In the genomic region with DNA sequence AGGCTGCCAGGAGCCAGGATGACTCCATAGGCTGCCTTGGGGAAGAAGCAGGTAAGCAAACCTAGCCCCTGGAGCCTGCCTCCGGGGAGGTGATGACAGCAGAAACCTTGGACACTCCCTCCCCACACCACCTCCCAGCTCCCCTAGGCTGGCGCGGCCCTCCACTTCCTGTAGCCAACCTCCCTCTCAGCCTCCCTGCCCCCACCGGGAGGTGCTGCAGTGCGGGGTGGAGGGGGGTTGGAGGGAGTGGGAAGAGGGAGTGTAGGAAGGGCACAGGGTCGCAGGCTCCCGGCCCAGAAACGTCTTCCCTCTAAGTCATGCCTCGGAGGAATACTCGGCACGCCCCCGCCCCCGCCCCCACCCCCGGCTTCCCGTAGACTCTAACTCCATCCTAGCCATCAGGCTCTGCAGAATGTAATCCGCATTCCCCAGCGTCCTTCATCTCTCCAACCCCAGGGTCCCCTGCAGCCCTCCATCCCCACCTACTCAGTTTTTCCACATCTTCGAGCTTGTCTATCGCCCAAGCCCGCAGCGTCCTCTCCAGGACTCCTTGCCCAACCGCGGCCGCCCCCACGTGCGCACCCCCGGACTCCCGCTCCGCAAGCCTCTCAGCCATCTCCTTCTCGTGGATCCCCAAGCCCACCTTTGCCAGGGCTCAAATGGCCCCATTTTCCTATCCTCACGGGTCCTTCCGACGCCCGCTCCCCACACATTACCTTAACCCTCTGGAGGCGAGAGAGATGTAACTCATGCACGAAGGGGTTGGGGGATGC, we compare ENCODE assay signal across 7 cellular contexts. TPM values are rescaled to one million over a fixed set of nuclear protein-coding genes. Genes with fewer than 3 reads are reported as not detected.
DNase-seq lines count a peak whose midpoint lies in the region; ATAC-seq, FAIRE-seq and TF ChIP-seq lines count a peak whose summit lies in the region.

No MANE protein-coding gene starts in this region.

- H3K36me3 ChIP-seq in right atrium auricular region = no peaks in the 10 kb centered on the region

- peak overlapping the region; percentile 68 to 84 for H3K4me3 ChIP-seq in right atrium auricular region

- no peak for TF ChIP-seq CTCF in right atrium auricular region (IDR thresholded peaks at IDR 0.05)

- FAIRE-seq in GM12892 (lab: Jason Lieb, UNC) = peak; percentile 85

- H3K9me3 ChIP-seq in right atrium auricular region = no peaks in the 10 kb centered on the region

- TF ChIP-seq POLR2A in GM12892 (IDR thresholded peaks at IDR 0.05; ENCODE audit: low read depth, low read length) = no peak

- intact Hi-C loops in posterior vena cava (cut with DNase I) = loop anchor here in 1 of 2 donors (10.0 kb wide), 1 partner anchor 122 kb away; no protein-coding TSS in a partner anchor

- peak overlapping the region; percentile 72 for H3K27ac ChIP-seq in angular gyrus (ENCODE audit: low read depth, low read length)
- H3K27ac ChIP-seq in right atrium auricular region = peak overlapping the region; percentile 97

- H3K27me3 ChIP-seq in right atrium auricular region = no peaks in the 10 kb centered on the region

- DNase-seq in GM12892 (ENCODE audit: insufficient read length) = no peak
- peak; percentile 69 for DNase-seq in LoVo (ENCODE audit: low spot score)
- peak; percentile 29 for DNase-seq in SKM-1 (lab: John Stamatoyannopoulos, UW; ENCODE audit: unreplicated experiment)
- no peak for DNase-seq in right atrium auricular region (ENCODE audit: low spot score)
- peak; percentile 85 for DNase-seq in posterior vena cava (ENCODE audit: low spot score)

- H3K4me1 ChIP-seq in right atrium auricular region = peaks cover 0 to 29% of the 10 kb centered on the region in 2 donors

- no peak for ATAC-seq in HG03342 (IDR thresholded peaks at IDR 0.05; ENCODE audit: unreplicated experiment)

RNA-seq across cellular contexts. Expression of gene LPCAT4, which starts 0.5 kb away (rescaled TPM):
- polyA plus RNA-seq in GM12892 (2012; ENCODE audit: missing spikeins) = 33.3 TPM
- total RNA-seq in right atrium auricular region (10 to 100 TPM in 1 of 2 donors, 1 to 10 TPM in 1; 9.2 to 17.5 TPM), posterior vena cava (10 to 100 TPM; 26.7 to 35.4 TPM)

RNA-seq across cellular contexts. Expression of gene NUTM1, which starts 23.3 kb away (rescaled TPM):
- polyA plus RNA-seq in GM12892 (2012; ENCODE audit: missing spikeins) = not detected
- total RNA-seq in right atrium auricular region = not detected
- total RNA-seq in posterior vena cava = not detected

RNA-seq across cellular contexts. Expression of gene NOP10, which starts 23.5 kb away (rescaled TPM):
- 274 TPM for polyA plus RNA-seq in GM12892 (2012; ENCODE audit: missing spikeins)
- total RNA-seq in right atrium auricular region = 100 to 1,000 TPM; 115 to 120 TPM
- 100 to 1,000 TPM in 1 of 2 donors, 10 to 100 TPM in 1; 91.5 to 113 TPM for total RNA-seq in posterior vena cava

RNA-seq across cellular contexts. Expression of gene SLC12A6, which starts 28.9 kb away (rescaled TPM):
- polyA plus RNA-seq in GM12892 (2012; ENCODE audit: missing spikeins) = 24.0 TPM
- total RNA-seq in right atrium auricular region (10 to 100 TPM; 21.1 to 21.6 TPM), posterior vena cava (10 to 100 TPM; 17.9 to 24.1 TPM)

Comparison
In these comparisons a context has a peak if more than half of its experiments do, and no peak if none do; other contexts are left out.
1. DNase-seq: peak in LoVo (single experiment), SKM-1 (single experiment) and posterior vena cava (single experiment); none in GM12892 (single experiment) and right atrium auricular region (single experiment).